ENCODE assay signal across 27 cellular contexts in genomic region chr3:68953781-68954444, GRCh38. TPM values are rescaled to one million over a fixed set of nuclear protein-coding genes. Genes with fewer than 3 reads are reported as not detected.
DNase-seq lines count a peak whose midpoint lies in the region; ATAC-seq, FAIRE-seq and TF ChIP-seq lines count a peak whose summit lies in the region.
"Had no signal": no experiment of that assay in that cellular context is flagged by ENCODE, and none has a peak within 500 bp of the region (broad histone marks: within the 10 kb centered on the region; RNA-seq: fewer than 3 reads in every experiment).

No MANE protein-coding gene starts in this region.

- no peak overlapping the region for H3K9ac ChIP-seq in neural progenitor cell
- H3K9ac ChIP-seq: KMS-11 had no signal

- H3K4me3 ChIP-seq in neural progenitor cell (no peak overlapping the region), lower lobe of right lung (no peak overlapping the region)
- H3K4me3 ChIP-seq: tibial artery had no signal

- no peak overlapping the region for H3K4me2 ChIP-seq in neural progenitor cell
- H3K4me2 ChIP-seq: KMS-11 had no signal

- H3K9me3 ChIP-seq in neural progenitor cell (ENCODE audit: low read depth) (no peaks in the 10 kb centered on the region), lower lobe of right lung (no peaks in the 10 kb centered on the region)
- H3K9me3 ChIP-seq: tibial artery had no signal

- no peaks in the 10 kb centered on the region for H3K79me2 ChIP-seq in neural progenitor cell (ENCODE audit: low read depth)

- H4K20me1 ChIP-seq in neural progenitor cell (ENCODE audit: low read depth), result no peaks in the 10 kb centered on the region

- H3K4me3 Mint-ChIP-seq in neural progenitor cell (no peak overlapping the region), natural killer cell (no peak overlapping the region)
- H3K4me3 Mint-ChIP-seq: activated CD4-positive, alpha-beta T cell treated with anti-CD3 and anti-CD28 coated beads, Interleukin-2, amount 10 ng/mL, durations not matched to agents 7 days and 5 days; activated naive CD8-positive, alpha-beta T cell treated with anti-CD3 and anti-CD28 coated beads, Interleukin-2, amount 10 ng/mL, durations not matched to agents 7 days and 5 days; brain; CD8-positive, alpha-beta T cell; naive thymus-derived CD8-positive, alpha-beta T cell had no signal

- no peak overlapping the region for H2AFZ ChIP-seq in neural progenitor cell (replicated peaks)

- H3K27ac Mint-ChIP-seq in neural progenitor cell (peak overlapping the region; percentile 14), natural killer cell (no peak overlapping the region)
- H3K27ac Mint-ChIP-seq: activated CD4-positive, alpha-beta T cell treated with anti-CD3 and anti-CD28 coated beads, Interleukin-2, amount 10 ng/mL, durations not matched to agents 7 days and 5 days; activated naive CD8-positive, alpha-beta T cell treated with anti-CD3 and anti-CD28 coated beads, Interleukin-2, amount 10 ng/mL, durations not matched to agents 7 days and 5 days; activated T-helper 2 cell treated with anti-CD3 and anti-CD28 coated beads, Interferon-gamma antibody, Interleukin-2, Interleukin-4, amounts not matched to agents 10 μg/mL and 5 μg/mL and 100 μg/mL, durations not matched to agents 14 hours and 24 hours and 36 hours; CD8-positive, alpha-beta T cell; naive thymus-derived CD8-positive, alpha-beta T cell had no signal

- intact Hi-C loops in natural killer cell (cut with micrococcal nuclease), result no loop called here
- intact Hi-C loops in lower lobe of right lung (cut with DNase I), result no loop called here

- ATAC-seq in HG02973 (IDR thresholded peaks at IDR 0.05; ENCODE audit: unreplicated experiment) (peak; percentile 62), natural killer cell (no peak), HG02970 (IDR thresholded peaks at IDR 0.05; ENCODE audit: low FRiP score, unreplicated experiment) (no peak), lower lobe of right lung (no peak)
- ATAC-seq: CD8-positive, alpha-beta T cell; left cardiac atrium; naive thymus-derived CD8-positive, alpha-beta T cell; stimulated activated naive CD8-positive, alpha-beta T cell treated with anti-CD3 and anti-CD28 coated beads, Interleukin-15, Interleukin-2, amounts not matched to agents 100 U/mL and 50 U/mL, for 24 hours had no signal

- H3K9me3 Mint-ChIP-seq in neural progenitor cell (peaks cover 2% of the 10 kb centered on the region), natural killer cell (no peaks in the 10 kb centered on the region)
- H3K9me3 Mint-ChIP-seq: activated CD4-positive, alpha-beta T cell treated with anti-CD3 and anti-CD28 coated beads, Interleukin-2, amount 10 ng/mL, durations not matched to agents 7 days and 5 days; activated naive CD8-positive, alpha-beta T cell treated with anti-CD3 and anti-CD28 coated beads, Interleukin-2, amount 10 ng/mL, durations not matched to agents 7 days and 5 days; activated T-helper 2 cell treated with anti-CD3 and anti-CD28 coated beads, Interferon-gamma antibody, Interleukin-2, Interleukin-4, amounts not matched to agents 10 μg/mL and 5 μg/mL and 100 μg/mL, durations not matched to agents 14 hours and 24 hours and 36 hours; CD8-positive, alpha-beta T cell had no signal

- no peak overlapping the region for H3K27ac ChIP-seq in neural progenitor cell
- H3K27ac ChIP-seq in lower lobe of right lung, result no peak overlapping the region
- H3K27ac ChIP-seq: KMS-11, tibial artery had no signal

- no peak for TF ChIP-seq CTCF in neural progenitor cell (IDR thresholded peaks at IDR 0.05)
- no peak for TF ChIP-seq CTCF in natural killer cell (IDR thresholded peaks at IDR 0.05)
- TF ChIP-seq CTCF in lower lobe of right lung (IDR thresholded peaks at IDR 0.05), result no peak

- H3K4me1 ChIP-seq in neural progenitor cell (peaks cover 4% of the 10 kb centered on the region), lower lobe of right lung (no peaks in the 10 kb centered on the region)
- H3K4me1 ChIP-seq: tibial artery had no signal

- H3K27me3 ChIP-seq in neural progenitor cell (no peaks in the 10 kb centered on the region), lower lobe of right lung (ENCODE audit: low read depth) (peaks cover 4% of the 10 kb centered on the region)

- DNase-seq in GM19239 (ENCODE audit: insufficient read length, low spot score) (no peak), RPMI8226 (peak; percentile 30), neural progenitor cell (ENCODE audit: low spot score) (no peak), natural killer cell (no peak), lower lobe of right lung (no peak)
- DNase-seq: activated CD4-positive, alpha-beta T cell treated with anti-CD3 and anti-CD28 coated beads, Interleukin-2, amount 10 ng/mL, durations not matched to agents 7 days and 5 days; activated naive CD8-positive, alpha-beta T cell treated with anti-CD3 and anti-CD28 coated beads, Interleukin-2, amount 10 ng/mL, durations not matched to agents 7 days and 5 days; CD8-positive, alpha-beta T cell; DMS53; GF-D8; left cardiac atrium; naive thymus-derived CD8-positive, alpha-beta T cell; NCI-H1092; NCI-H2029; NCI-H510A; stimulated activated CD4-positive, alpha-beta T cell treated with anti-CD3 and anti-CD28 coated beads, Interleukin-2, amount 100 ng/mL, for 48 hours; stimulated activated naive CD8-positive, alpha-beta T cell treated with anti-CD3 and anti-CD28 coated beads, Interleukin-15, Interleukin-2, amounts not matched to agents 100 U/mL and 50 U/mL, for 24 hours; tibial artery had no signal

- H3K36me3 Mint-ChIP-seq in neural progenitor cell (no peaks in the 10 kb centered on the region), natural killer cell (no peaks in the 10 kb centered on the region)
- H3K36me3 Mint-ChIP-seq: activated naive CD8-positive, alpha-beta T cell treated with anti-CD3 and anti-CD28 coated beads, Interleukin-2, amount 10 ng/mL, durations not matched to agents 7 days and 5 days; brain; CD8-positive, alpha-beta T cell; naive thymus-derived CD8-positive, alpha-beta T cell had no signal

- H3F3A ChIP-seq in neural progenitor cell (ENCODE audit: low read depth), result no peaks in the 10 kb centered on the region

- peaks cover 18% of the 10 kb centered on the region for H3K4me1 Mint-ChIP-seq in neural progenitor cell
- H3K4me1 Mint-ChIP-seq in natural killer cell, result no peaks in the 10 kb centered on the region
- H3K4me1 Mint-ChIP-seq: activated CD4-positive, alpha-beta T cell treated with anti-CD3 and anti-CD28 coated beads, Interleukin-2, amount 10 ng/mL, durations not matched to agents 7 days and 5 days; activated naive CD8-positive, alpha-beta T cell treated with anti-CD3 and anti-CD28 coated beads, Interleukin-2, amount 10 ng/mL, durations not matched to agents 7 days and 5 days had no signal

- H3K36me3 ChIP-seq in neural progenitor cell (no peaks in the 10 kb centered on the region), lower lobe of right lung (no peaks in the 10 kb centered on the region)
- H3K36me3 ChIP-seq: tibial artery had no signal

- peak; percentile 11 for FAIRE-seq in GM19239 (lab: Jason Lieb, UNC)
- FAIRE-seq: H54 had no signal

- H3K27me3 Mint-ChIP-seq in neural progenitor cell (ENCODE audit: insufficient read depth, low read depth), result no peaks in the 10 kb centered on the region
- H3K27me3 Mint-ChIP-seq in natural killer cell (ENCODE audit: low read depth in 2 of 2), result peaks cover 14 to 48% of the 10 kb centered on the region in 2 donors

RNA-seq across cellular contexts. Expression of gene TAFA4, which starts 21.6 kb away (rescaled TPM):
- total RNA-seq in neural progenitor cell (ENCODE audit: low replicate concordance) (0.50 and 1.9 TPM in 2 replicates), natural killer cell (not detected), lower lobe of right lung (not detected)
- total RNA-seq: activated CD4-positive, alpha-beta T cell treated with anti-CD3 and anti-CD28 coated beads, Interleukin-2, amount 10 ng/mL, durations not matched to agents 7 days and 5 days; activated naive CD8-positive, alpha-beta T cell treated with anti-CD3 and anti-CD28 coated beads, Interleukin-2, amount 10 ng/mL, durations not matched to agents 7 days and 5 days; activated T-helper 2 cell treated with anti-CD3 and anti-CD28 coated beads, Interferon-gamma antibody, Interleukin-2, Interleukin-4, amounts not matched to agents 10 μg/mL and 5 μg/mL and 100 μg/mL, durations not matched to agents 14 hours and 24 hours and 36 hours; CD8-positive, alpha-beta T cell; fibroblast of lung; left cardiac atrium; mesenteric fat pad; naive thymus-derived CD8-positive, alpha-beta T cell; posterior vena cava had no signal

RNA-seq across cellular contexts. Expression of gene EOGT, which starts 59.6 kb away (rescaled TPM):
- 0.96 and 2.5 TPM in 2 replicates for total RNA-seq in neural progenitor cell (ENCODE audit: low replicate concordance)
- 10 to 100 TPM in 2 of 3 donors, 1 to 10 TPM in 1; 8.4 to 11.6 (median 10.8) TPM for total RNA-seq in natural killer cell
- 35.7 TPM for total RNA-seq in lower lobe of right lung
